Comparison of ENCODE assay signal across 7 cellular contexts in genomic region chr9:4533881-4534280, GRCh38. TPM values are rescaled to one million over a fixed set of nuclear protein-coding genes. Genes with fewer than 3 reads are reported as not detected.
DNase-seq lines count a peak whose midpoint lies in the region; ATAC-seq lines count a peak whose summit lies in the region.
"Not testable (repeated sequence)": the region's sequence is repeated elsewhere in the genome, so short reads cannot be mapped to it uniquely, and the experiment has no call there.
"Had no signal": no experiment of that assay in that cellular context is flagged by ENCODE, and none has a peak within 500 bp of the region (broad histone marks: within the 10 kb centered on the region; RNA-seq: fewer than 3 reads in every experiment).

No MANE protein-coding gene starts in this region.

- H3K27me3 Mint-ChIP-seq in CD4-positive, alpha-beta memory T cell; CD8-positive, alpha-beta memory T cell; activated CD4-positive, alpha-beta T cell treated with anti-CD3 and anti-CD28 coated beads, Interleukin-2, amount 10 ng/mL, durations not matched to agents 7 days and 5 days; activated naive CD4-positive, alpha-beta T cell treated with anti-CD3 and anti-CD28 coated beads, Interleukin-2, amount 50 U/mL, for 24 hours; central memory CD8-positive, alpha-beta T cell; naive thymus-derived CD4-positive, alpha-beta T cell: not testable (repeated sequence)

- POLR2A ChIA-PET in CD4-positive, alpha-beta memory T cell (lab: Charles Lee; ENCODE audit: partially characterized antibody); CD8-positive, alpha-beta memory T cell (lab: Charles Lee); activated CD4-positive, alpha-beta T cell treated with anti-CD3 and anti-CD28 coated beads, Interleukin-2, amount 10 ng/mL, durations not matched to agents 7 days and 5 days (lab: Charles Lee); naive thymus-derived CD4-positive, alpha-beta T cell (lab: Charles Lee): not testable (repeated sequence)

- intact Hi-C loops in CD4-positive, alpha-beta memory T cell (cut with micrococcal nuclease); naive thymus-derived CD4-positive, alpha-beta T cell (cut with micrococcal nuclease): not testable (repeated sequence)

- not testable (repeated sequence) for H3K9me3 ChIP-seq in CD4-positive, alpha-beta memory T cell (ENCODE audit: control insufficient read depth in 1 of 2, low read length in 2 of 2); CD8-positive, alpha-beta memory T cell (ENCODE audit: low read length); naive thymus-derived CD4-positive, alpha-beta T cell (ENCODE audit: control insufficient read depth in 2 of 3, low read length in 3 of 3)

- ATAC-seq in central memory CD8-positive, alpha-beta T cell (replicated peaks; ENCODE audit: extremely low read depth, poor library complexity, severe bottlenecking); naive thymus-derived CD4-positive, alpha-beta T cell: not testable (repeated sequence)

- H3K4me3 Mint-ChIP-seq in CD4-positive, alpha-beta memory T cell: peak overlapping the region in 3 of 8 donors; percentile 32 to 45 (median 45)
- H3K4me3 Mint-ChIP-seq in CD8-positive, alpha-beta memory T cell; activated CD4-positive, alpha-beta T cell treated with anti-CD3 and anti-CD28 coated beads, Interleukin-2, amount 10 ng/mL, durations not matched to agents 7 days and 5 days; central memory CD8-positive, alpha-beta T cell: not testable (repeated sequence)
- peak overlapping the region; percentile 33 for H3K4me3 Mint-ChIP-seq in activated naive CD4-positive, alpha-beta T cell treated with anti-CD3 and anti-CD28 coated beads, Interleukin-2, amount 50 U/mL, for 24 hours
- H3K4me3 Mint-ChIP-seq in naive thymus-derived CD4-positive, alpha-beta T cell: peak overlapping the region in 8 of 10 donors; percentile 12 to 67 (median 52)

- peak overlapping the region in 5 of 7 donors; percentile 2 to 85 (median 53) for H3K27ac Mint-ChIP-seq in CD4-positive, alpha-beta memory T cell
- H3K27ac Mint-ChIP-seq in CD8-positive, alpha-beta memory T cell: peak overlapping the region in 5 of 8 donors; percentile 2 to 94 (median 64)
- peak overlapping the region; percentile 74 for H3K27ac Mint-ChIP-seq in activated CD4-positive, alpha-beta T cell treated with anti-CD3 and anti-CD28 coated beads, Interleukin-2, amount 10 ng/mL, durations not matched to agents 7 days and 5 days
- not testable (repeated sequence) for H3K27ac Mint-ChIP-seq in activated naive CD4-positive, alpha-beta T cell treated with anti-CD3 and anti-CD28 coated beads, Interleukin-2, amount 50 U/mL, for 24 hours
- H3K27ac Mint-ChIP-seq in central memory CD8-positive, alpha-beta T cell (ENCODE audit: low read depth): peak overlapping the region; percentile 88
- H3K27ac Mint-ChIP-seq in naive thymus-derived CD4-positive, alpha-beta T cell: peak overlapping the region in 8 of 9 donors; percentile 24 to 88 (median 74)

- peaks cover 12% of the 10 kb centered on the region for H3K4me1 ChIP-seq in CD4-positive, alpha-beta memory T cell (ENCODE audit: insufficient read depth, low read length)
- H3K4me1 ChIP-seq in CD8-positive, alpha-beta memory T cell (ENCODE audit: insufficient read depth, low read length); naive thymus-derived CD4-positive, alpha-beta T cell (ENCODE audit: control insufficient read depth in 2 of 2, insufficient read depth in 2 of 2, low read length in 2 of 2): not testable (repeated sequence)

- H3K36me3 Mint-ChIP-seq in CD4-positive, alpha-beta memory T cell; activated CD4-positive, alpha-beta T cell treated with anti-CD3 and anti-CD28 coated beads, Interleukin-2, amount 10 ng/mL, durations not matched to agents 7 days and 5 days (ENCODE audit: low read depth); activated naive CD4-positive, alpha-beta T cell treated with anti-CD3 and anti-CD28 coated beads, Interleukin-2, amount 50 U/mL, for 24 hours; central memory CD8-positive, alpha-beta T cell (ENCODE audit: insufficient read depth); naive thymus-derived CD4-positive, alpha-beta T cell: not testable (repeated sequence)
- peaks cover 0 to 19% (median 4%) of the 10 kb centered on the region in 3 donors for H3K36me3 Mint-ChIP-seq in CD8-positive, alpha-beta memory T cell

- not testable (repeated sequence) for H3K4me3 ChIP-seq in CD4-positive, alpha-beta memory T cell (ENCODE audit: low read length in 2 of 2); CD8-positive, alpha-beta memory T cell (ENCODE audit: low read length); naive thymus-derived CD4-positive, alpha-beta T cell (ENCODE audit: low read length)

- not testable (repeated sequence) for H3K36me3 ChIP-seq in CD4-positive, alpha-beta memory T cell (ENCODE audit: insufficient read depth, low read length); CD8-positive, alpha-beta memory T cell (ENCODE audit: insufficient read depth, low read length); naive thymus-derived CD4-positive, alpha-beta T cell (ENCODE audit: control insufficient read depth in 2 of 3, insufficient read depth in 3 of 3, low read length in 3 of 3)

- CTCF ChIA-PET in CD4-positive, alpha-beta memory T cell (lab: Charles Lee; ENCODE audit: partially characterized antibody); CD8-positive, alpha-beta memory T cell (lab: Charles Lee); activated CD4-positive, alpha-beta T cell treated with anti-CD3 and anti-CD28 coated beads, Interleukin-2, amount 10 ng/mL, durations not matched to agents 7 days and 5 days (lab: Charles Lee); naive thymus-derived CD4-positive, alpha-beta T cell (lab: Charles Lee): not testable (repeated sequence)

- not testable (repeated sequence) for H3K27me3 ChIP-seq in CD4-positive, alpha-beta memory T cell (ENCODE audit: insufficient read depth, low read length); CD8-positive, alpha-beta memory T cell (ENCODE audit: insufficient read depth, low read length, poor library complexity, severe bottlenecking); naive thymus-derived CD4-positive, alpha-beta T cell (ENCODE audit: control insufficient read depth in 2 of 2, insufficient read depth in 2 of 2, low read length in 2 of 2)

- not testable (repeated sequence) for H3K27ac ChIP-seq in CD4-positive, alpha-beta memory T cell (ENCODE audit: low read depth, low read length); CD8-positive, alpha-beta memory T cell (ENCODE audit: low read depth, low read length); naive thymus-derived CD4-positive, alpha-beta T cell (ENCODE audit: low read depth, low read length)

- H3K9me3 Mint-ChIP-seq in CD4-positive, alpha-beta memory T cell: peaks cover 0 to 14% (median 2%) of the 10 kb centered on the region in 8 donors
- H3K9me3 Mint-ChIP-seq in CD8-positive, alpha-beta memory T cell: peaks cover 0 to 10% (median 3%) of the 10 kb centered on the region in 5 donors
- H3K9me3 Mint-ChIP-seq in activated CD4-positive, alpha-beta T cell treated with anti-CD3 and anti-CD28 coated beads, Interleukin-2, amount 10 ng/mL, durations not matched to agents 7 days and 5 days; activated naive CD4-positive, alpha-beta T cell treated with anti-CD3 and anti-CD28 coated beads, Interleukin-2, amount 50 U/mL, for 24 hours; central memory CD8-positive, alpha-beta T cell: not testable (repeated sequence)
- peaks cover 0 to 21% (median 6%) of the 10 kb centered on the region in 11 donors for H3K9me3 Mint-ChIP-seq in naive thymus-derived CD4-positive, alpha-beta T cell

- H3K4me1 Mint-ChIP-seq in CD4-positive, alpha-beta memory T cell: peaks cover 15 to 44% (median 21%) of the 10 kb centered on the region in 4 donors
- H3K4me1 Mint-ChIP-seq in CD8-positive, alpha-beta memory T cell: peaks cover 21 to 29% (median 22%) of the 10 kb centered on the region in 3 donors
- peaks cover 12% of the 10 kb centered on the region for H3K4me1 Mint-ChIP-seq in activated CD4-positive, alpha-beta T cell treated with anti-CD3 and anti-CD28 coated beads, Interleukin-2, amount 10 ng/mL, durations not matched to agents 7 days and 5 days
- H3K4me1 Mint-ChIP-seq in activated naive CD4-positive, alpha-beta T cell treated with anti-CD3 and anti-CD28 coated beads, Interleukin-2, amount 50 U/mL, for 24 hours: peaks cover 11% of the 10 kb centered on the region
- peaks cover 23% of the 10 kb centered on the region for H3K4me1 Mint-ChIP-seq in central memory CD8-positive, alpha-beta T cell
- H3K4me1 Mint-ChIP-seq in naive thymus-derived CD4-positive, alpha-beta T cell: peaks cover 3 to 35% (median 12%) of the 10 kb centered on the region in 7 donors

- peak in 1 of 5 donors; percentile 11 for DNase-seq in CD4-positive, alpha-beta memory T cell
- peak in 1 of 5 donors; percentile 23 for DNase-seq in CD8-positive, alpha-beta memory T cell
- DNase-seq in activated CD4-positive, alpha-beta T cell treated with anti-CD3 and anti-CD28 coated beads, Interleukin-2, amount 10 ng/mL, durations not matched to agents 7 days and 5 days; central memory CD8-positive, alpha-beta T cell (ENCODE audit: low spot score in 2 of 2): not testable (repeated sequence)
- peak in 4 of 9 donors; percentile 13 to 59 (median 33) for DNase-seq in naive thymus-derived CD4-positive, alpha-beta T cell

RNA-seq across cellular contexts. Expression of gene SLC1A1, which starts 43.6 kb away (rescaled TPM):
- under 1 TPM; 0.52 to 1.00 TPM for total RNA-seq in CD4-positive, alpha-beta memory T cell
- under 1 TPM in 1 of 2 donors, not detected in 1; 0.25 TPM for polyA plus RNA-seq in CD4-positive, alpha-beta memory T cell
- under 1 TPM in 1 of 2 experiments, not detected in 1; 0.09 TPM for total RNA-seq in CD8-positive, alpha-beta memory T cell
- not detected for polyA plus RNA-seq in CD8-positive, alpha-beta memory T cell
- total RNA-seq in activated CD4-positive, alpha-beta T cell treated with anti-CD3 and anti-CD28 coated beads, Interleukin-2, amount 10 ng/mL, durations not matched to agents 7 days and 5 days: under 1 TPM in 1 of 2 experiments, not detected in 1; 0.10 TPM
- total RNA-seq in naive thymus-derived CD4-positive, alpha-beta T cell: under 1 TPM in 1 of 5 experiments, not detected in 4; 0.12 TPM
- not detected for polyA plus RNA-seq in naive thymus-derived CD4-positive, alpha-beta T cell
- polyA plus RNA-seq: CD14-positive monocyte had no signal
